Comparison of ENCODE assay signal across 1 cellular context in genomic region chr7:105502173-105502572, GRCh38.
TF ChIP-seq lines count a peak whose summit lies in the region.

No MANE protein-coding gene starts in this region.

TF ChIP-seq in HepG2, 621 proteins besides CTCF, POLR2A, EP300 and RAD21:
- TF ChIP-seq IKZF4 (CRISPR knock-in tag; IDR thresholded peaks at IDR 0.05; ENCODE audit: borderline replicate concordance, low read depth, not compliant biosample characterization) (no peak), ZBTB7A (CRISPR knock-in tag; IDR thresholded peaks at IDR 0.05) (no peak), RBM22 (optimal IDR thresholded peaks at IDR 0.05; ENCODE audit: low read length) (peak; percentile 22)
